Comparison of ENCODE assay signal across 1 cellular context in the genomic region with DNA sequence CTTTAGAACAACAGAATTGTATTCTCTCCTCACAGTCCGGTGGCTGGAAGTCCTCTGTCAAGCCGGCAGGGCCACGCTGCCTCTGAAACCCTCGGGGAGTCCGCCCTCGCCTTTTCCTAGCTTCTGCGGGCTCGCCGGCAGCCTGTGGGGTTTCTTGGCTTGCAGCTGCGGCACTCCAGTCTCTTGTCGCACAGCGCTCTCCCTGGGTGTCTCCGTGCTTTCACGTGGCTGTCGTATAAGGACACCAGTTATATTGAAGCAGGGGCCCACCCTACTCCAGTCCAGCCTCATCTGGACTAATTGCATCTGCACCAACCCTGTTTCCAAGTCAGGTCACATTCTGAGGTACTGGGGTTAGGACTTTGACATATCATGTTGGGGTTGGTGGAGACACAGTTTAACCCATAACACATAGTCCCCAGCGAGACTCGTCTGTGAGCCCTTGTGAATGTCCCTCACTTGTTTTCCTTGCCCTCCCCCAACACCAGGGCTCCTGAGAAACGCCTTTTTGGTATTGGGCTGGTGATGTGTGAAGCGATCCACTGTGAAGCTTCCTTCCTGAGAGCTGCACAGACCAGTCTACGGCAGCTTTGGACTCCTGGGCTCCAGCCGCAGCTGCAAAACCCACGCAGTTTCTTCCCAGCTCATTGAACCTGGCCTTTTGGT.
TF ChIP-seq lines count a peak whose summit lies in the region.

No MANE protein-coding gene starts in this region.

TF ChIP-seq in GM12878, 131 proteins besides CTCF, POLR2A, EP300 and RAD21 (continued from another document):
- TF ChIP-seq PKNOX1 (IDR thresholded peaks at IDR 0.05) = no peak
- no peak for TF ChIP-seq PAX5 (IDR thresholded peaks at IDR 0.05; ENCODE audit: borderline replicate concordance, low read depth, low read length)
- peak in 1 of 2 experiments; percentile 23; a peak in 1 of 3 replicates for TF ChIP-seq EGR1 (IDR thresholded peaks at IDR 0.05; ENCODE audit: borderline replicate concordance in 1 of 2, low read depth in 2 of 2, low read length in 2 of 2)
- TF ChIP-seq WRNIP1 (IDR thresholded peaks at IDR 0.05; ENCODE audit: borderline replicate concordance, low read depth, low read length) = peak; percentile 34; the same call in 1 of the 2 replicates
- no peak for TF ChIP-seq ZZZ3 (IDR thresholded peaks at IDR 0.05; ENCODE audit: control insufficient read depth, insufficient read length, low read depth)
- peak; percentile 46 for TF ChIP-seq MEF2B (IDR thresholded peaks at IDR 0.05; ENCODE audit: partially characterized antibody, poor library complexity, severe bottlenecking)
- no peak for TF ChIP-seq HDAC6 (IDR thresholded peaks at IDR 0.05; ENCODE audit: unreplicated experiment)
- peak in 1 of 2 experiments; percentile 5; a peak in 1 of 4 replicates for TF ChIP-seq IKZF2 (IDR thresholded peaks at IDR 0.05)
- TF ChIP-seq, protein P1, sequence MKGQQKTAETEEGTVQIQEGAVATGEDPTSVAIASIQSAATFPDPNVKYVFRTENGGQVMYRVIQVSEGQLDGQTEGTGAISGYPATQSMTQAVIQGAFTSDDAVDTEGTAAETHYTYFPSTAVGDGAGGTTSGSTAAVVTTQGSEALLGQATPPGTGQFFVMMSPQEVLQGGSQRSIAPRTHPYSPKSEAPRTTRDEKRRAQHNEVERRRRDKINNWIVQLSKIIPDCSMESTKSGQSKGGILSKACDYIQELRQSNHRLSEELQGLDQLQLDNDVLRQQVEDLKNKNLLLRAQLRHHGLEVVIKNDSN (IDR thresholded peaks at IDR 0.05; ENCODE audit: borderline replicate concordance, extremely low read length, insufficient read depth, low read depth, low read length) = no peak
- TF ChIP-seq STAT3 (IDR thresholded peaks at IDR 0.05; ENCODE audit: low read depth, low read length) = 0 out of 2 replicates have a peak, but pooled peaks have one; percentile 46
- no peak for TF ChIP-seq HCFC1 (IDR thresholded peaks at IDR 0.05; ENCODE audit: low read length)
- TF ChIP-seq BCL11A (IDR thresholded peaks at IDR 0.05; ENCODE audit: low read depth, low read length) = no peak
- TF ChIP-seq FOXM1 (IDR thresholded peaks at IDR 0.05; ENCODE audit: low read depth, low read length) = no peak
- TF ChIP-seq IRF3 (IDR thresholded peaks at IDR 0.05) = no peak
- TF ChIP-seq POLR2AphosphoS2 (IDR thresholded peaks at IDR 0.05; ENCODE audit: low read depth, low read length) = peak; percentile 67
- peak; percentile 43; the same call in 1 of the 2 replicates for TF ChIP-seq NBN (IDR thresholded peaks at IDR 0.05)
- no peak for TF ChIP-seq ZNF274 (IDR thresholded peaks at IDR 0.05; ENCODE audit: insufficient read depth, insufficient read length)
- 0 out of 2 replicates have a peak, but pooled peaks have one; percentile 42 for TF ChIP-seq SMARCA5 (IDR thresholded peaks at IDR 0.05)
- no peak for TF ChIP-seq CHD4 (IDR thresholded peaks at IDR 0.05)
- peak; percentile 23; the same call in 1 of the 3 replicates for TF ChIP-seq POU2F2 (IDR thresholded peaks at IDR 0.05; ENCODE audit: borderline replicate concordance, low read depth, low read length)
- TF ChIP-seq SMC3 (IDR thresholded peaks at IDR 0.05; ENCODE audit: borderline replicate concordance, low read length) = no peak
- no peak for TF ChIP-seq SKIL (IDR thresholded peaks at IDR 0.05; ENCODE audit: low read depth, poor library complexity, severe bottlenecking)
- TF ChIP-seq EED (IDR thresholded peaks at IDR 0.05; ENCODE audit: low read depth) = 0 out of 2 replicates have a peak, but pooled peaks have one; percentile 24
- TF ChIP-seq RELA (IDR thresholded peaks at IDR 0.05; ENCODE audit: borderline replicate concordance, partially characterized antibody) = no peak
- TF ChIP-seq KLF5 (IDR thresholded peaks at IDR 0.05; ENCODE audit: partially characterized antibody) = peak; percentile 14
- TF ChIP-seq CBX5 (IDR thresholded peaks at IDR 0.05; ENCODE audit: low read depth) = no peak
- no peak; the same call in 1 of the 2 replicates for TF ChIP-seq ZNF24 (IDR thresholded peaks at IDR 0.05)
- no peak; the same call in 1 of the 2 replicates for TF ChIP-seq GATAD2B (conservative IDR thresholded peaks at IDR 0.05; ENCODE audit: low read depth)
- TF ChIP-seq NR2C1 (IDR thresholded peaks at IDR 0.05) = no peak
- TF ChIP-seq CBFB (IDR thresholded peaks at IDR 0.05; ENCODE audit: low read depth) = peak; percentile 3; the same call in 1 of the 2 replicates
- peak; percentile 32; the same call in 1 of the 2 replicates for TF ChIP-seq SMAD5 (IDR thresholded peaks at IDR 0.05; ENCODE audit: low read depth)
- TF ChIP-seq NRF1 (conservative IDR thresholded peaks at IDR 0.05; ENCODE audit: low read depth, low read length) = no peak
- peak; percentile 88 for TF ChIP-seq POLR2AphosphoS5 (IDR thresholded peaks at IDR 0.05; ENCODE audit: low read length)
- no peak for TF ChIP-seq IKZF1 (conservative IDR thresholded peaks at IDR 0.05)
- TF ChIP-seq MLLT1 (IDR thresholded peaks at IDR 0.05) = no peak; the same call in none of the 2 replicates
- TF ChIP-seq KDM1A (IDR thresholded peaks at IDR 0.05; ENCODE audit: borderline replicate concordance) = no peak
- TF ChIP-seq ESRRA (IDR thresholded peaks at IDR 0.05; ENCODE audit: low read length) = no peak
- TF ChIP-seq SIX5 (IDR thresholded peaks at IDR 0.05; ENCODE audit: low read depth, low read length, severe bottlenecking) = no peak
- no peak for TF ChIP-seq ZNF384 (IDR thresholded peaks at IDR 0.05; ENCODE audit: borderline replicate concordance, low read depth, low read length)
- TF ChIP-seq HDGF (IDR thresholded peaks at IDR 0.05) = 0 out of 2 replicates have a peak, but pooled peaks have one; percentile 56
- no peak for TF ChIP-seq PRDM15 (CRISPR knock-in tag; IDR thresholded peaks at IDR 0.05)
- 0 out of 2 replicates have a peak, but pooled peaks have one; percentile 4 for TF ChIP-seq IRF4 (IDR thresholded peaks at IDR 0.05; ENCODE audit: low read depth, low read length)
- TF ChIP-seq TCF12 (IDR thresholded peaks at IDR 0.05; ENCODE audit: low read depth, low read length) = 0 out of 2 replicates have a peak, but pooled peaks have one; percentile 67
- no peak for TF ChIP-seq NFXL1 (IDR thresholded peaks at IDR 0.05; ENCODE audit: borderline replicate concordance)
- peak; percentile 74 for TF ChIP-seq TAF1 (IDR thresholded peaks at IDR 0.05; ENCODE audit: borderline replicate concordance, low read depth, low read length)
- TF ChIP-seq, protein P2, sequence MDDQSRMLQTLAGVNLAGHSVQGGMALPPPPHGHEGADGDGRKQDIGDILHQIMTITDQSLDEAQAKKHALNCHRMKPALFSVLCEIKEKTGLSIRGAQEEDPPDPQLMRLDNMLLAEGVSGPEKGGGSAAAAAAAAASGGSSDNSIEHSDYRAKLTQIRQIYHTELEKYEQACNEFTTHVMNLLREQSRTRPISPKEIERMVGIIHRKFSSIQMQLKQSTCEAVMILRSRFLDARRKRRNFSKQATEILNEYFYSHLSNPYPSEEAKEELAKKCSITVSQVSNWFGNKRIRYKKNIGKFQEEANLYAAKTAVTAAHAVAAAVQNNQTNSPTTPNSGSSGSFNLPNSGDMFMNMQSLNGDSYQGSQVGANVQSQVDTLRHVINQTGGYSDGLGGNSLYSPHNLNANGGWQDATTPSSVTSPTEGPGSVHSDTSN (IDR thresholded peaks at IDR 0.05; ENCODE audit: insufficient replicate concordance, low read depth, low read length) = no peak
- TF ChIP-seq ZBTB33 (IDR thresholded peaks at IDR 0.05) = no peak
- TF ChIP-seq SPI1 (IDR thresholded peaks at IDR 0.05; ENCODE audit: borderline replicate concordance, insufficient read depth, low read depth, low read length) = no peak
- TF ChIP-seq MXI1 (IDR thresholded peaks at IDR 0.05; ENCODE audit: low read depth, low read length) = no peak; the same call in 1 of the 2 replicates
- TF ChIP-seq MTA2 (IDR thresholded peaks at IDR 0.05; ENCODE audit: low read depth) = no peak
- TF ChIP-seq CREM (IDR thresholded peaks at IDR 0.05; ENCODE audit: low read depth) = peak; percentile 48
- TF ChIP-seq YY1 (IDR thresholded peaks at IDR 0.05; ENCODE audit: low read depth, low read length) = 0 out of 2 replicates have a peak, but pooled peaks have one; percentile 17
